22 cellular contexts compared by ENCODE assay signal in genomic region chr11:33403344-33403743, GRCh38.
"Had no signal": no experiment of that assay in that cellular context is flagged by ENCODE, and none has a peak within 500 bp of the region (broad histone marks: within the 10 kb centered on the region; RNA-seq: fewer than 3 reads in every experiment).

No MANE protein-coding gene starts in this region.

- H3K4me1 Mint-ChIP-seq: naive B cell; nephron; stimulated activated effector memory CD8-positive, alpha-beta T cell treated with anti-CD3 and anti-CD28 coated beads, Interleukin-12 subunit alpha, Interleukin-12 subunit beta, amount 100 ng/mL, for 72 hours had no signal

- FAIRE-seq: frontal cortex had no signal

- H3K27ac Mint-ChIP-seq: naive B cell; nephron; stimulated activated effector memory CD8-positive, alpha-beta T cell treated with anti-CD3 and anti-CD28 coated beads, Interleukin-12 subunit alpha, Interleukin-12 subunit beta, amount 100 ng/mL, for 72 hours had no signal

- H3K36me3 Mint-ChIP-seq: naive B cell; stimulated activated effector memory CD8-positive, alpha-beta T cell treated with anti-CD3 and anti-CD28 coated beads, Interleukin-12 subunit alpha, Interleukin-12 subunit beta, amount 100 ng/mL, for 72 hours had no signal

- H3K9me3 ChIP-seq: colonic mucosa, heart left ventricle, neutrophil, ovary, right atrium auricular region, suprapubic skin, thyroid gland, upper lobe of left lung had no signal

- H3K9me3 Mint-ChIP-seq: nephron; stimulated activated effector memory CD8-positive, alpha-beta T cell treated with anti-CD3 and anti-CD28 coated beads, Interleukin-12 subunit alpha, Interleukin-12 subunit beta, amount 100 ng/mL, for 72 hours had no signal

- ATAC-seq: heart left ventricle; left colon; left ventricle myocardium superior; stimulated activated effector memory CD8-positive, alpha-beta T cell treated with anti-CD3 and anti-CD28 coated beads, Interleukin-12 subunit alpha, Interleukin-12 subunit beta, amount 100 ng/mL, for 72 hours; stimulated activated naive CD8-positive, alpha-beta T cell treated with anti-CD3 and anti-CD28 coated beads, Interleukin-15, Interleukin-2, amounts not matched to agents 100 U/mL and 50 U/mL, for 24 hours had no signal

- H3K27ac ChIP-seq: colonic mucosa, heart left ventricle, neutrophil, ovary, right atrium auricular region, suprapubic skin, thyroid gland, upper lobe of left lung had no signal

- H3K27me3 ChIP-seq: colonic mucosa, ovary, right atrium auricular region, suprapubic skin, thyroid gland, upper lobe of left lung had no signal

- H3K36me3 ChIP-seq: colonic mucosa, heart left ventricle, neutrophil, ovary, right atrium auricular region, suprapubic skin, thyroid gland, upper lobe of left lung had no signal

- H3K4me1 ChIP-seq: colonic mucosa, heart left ventricle, right atrium auricular region, suprapubic skin, thyroid gland, upper lobe of left lung had no signal

- H3K4me3 Mint-ChIP-seq: naive B cell; nephron; stimulated activated effector memory CD8-positive, alpha-beta T cell treated with anti-CD3 and anti-CD28 coated beads, Interleukin-12 subunit alpha, Interleukin-12 subunit beta, amount 100 ng/mL, for 72 hours had no signal

- DNase-seq: colonic mucosa; dermis blood vessel endothelial cell; heart left ventricle; hippocampal formation; left colon; left ventricle myocardium superior; mesendoderm; naive B cell; ovary; stimulated activated CD4-positive, alpha-beta T cell treated with anti-CD3 and anti-CD28 coated beads, Interleukin-4, amount 100 ng/mL, for 1 hour; stimulated activated CD8-positive, alpha-beta memory T cell treated with anti-CD3 and anti-CD28 coated beads, Interleukin-4, amount 100 ng/mL, for 48 hours; stimulated activated naive CD8-positive, alpha-beta T cell treated with anti-CD3 and anti-CD28 coated beads, Interleukin-15, Interleukin-2, amounts not matched to agents 100 U/mL and 50 U/mL, for 24 hours; thyroid gland; upper lobe of left lung had no signal

- H3K4me3 ChIP-seq: colonic mucosa, heart left ventricle, lung, ovary, right atrium auricular region, smooth muscle cell, suprapubic skin, thyroid gland, upper lobe of left lung had no signal

- H3K4me2 ChIP-seq: smooth muscle cell had no signal
